ENCODE assay signal across 24 cellular contexts in genomic region chr7:141522657-141523342, GRCh38.
"Had no signal": no experiment of that assay in that cellular context is flagged by ENCODE, and none has a peak within 500 bp of the region (broad histone marks: within the 10 kb centered on the region; RNA-seq: fewer than 3 reads in every experiment).

No MANE protein-coding gene starts in this region.

- H3K36me3 ChIP-seq: breast epithelium, MG63, Peyer's patch, SJCRH30 had no signal

- H3K4me1 Mint-ChIP-seq: activated CD4-positive, alpha-beta T cell treated with anti-CD3 and anti-CD28 coated beads, Interleukin-2, amount 10 ng/mL, durations not matched to agents 7 days and 5 days; activated naive CD4-positive, alpha-beta T cell treated with anti-CD3 and anti-CD28 coated beads, Interleukin-2, amount 50 U/mL, for 24 hours had no signal

- H3K4me2 ChIP-seq: SK-N-SH had no signal

- H3K9me2 ChIP-seq: SK-N-SH had no signal

- H3K36me3 Mint-ChIP-seq: activated CD4-positive, alpha-beta memory T cell treated with anti-CD3 and anti-CD28 coated beads for 36 hours; activated naive CD4-positive, alpha-beta T cell treated with anti-CD3 and anti-CD28 coated beads, Interleukin-2, amount 50 U/mL, for 24 hours had no signal

- H3K27ac Mint-ChIP-seq: activated CD4-positive, alpha-beta memory T cell treated with anti-CD3 and anti-CD28 coated beads for 36 hours; activated CD4-positive, alpha-beta T cell treated with anti-CD3 and anti-CD28 coated beads, Interleukin-2, amount 10 ng/mL, durations not matched to agents 7 days and 5 days; activated naive CD4-positive, alpha-beta T cell treated with anti-CD3 and anti-CD28 coated beads, Interleukin-2, amount 50 U/mL, for 24 hours had no signal

- H3K27me3 ChIP-seq: breast epithelium, MG63, Peyer's patch had no signal

- H3K9me3 ChIP-seq: breast epithelium, MG63, Peyer's patch, SJCRH30, SK-N-SH had no signal

- H3K4me3 Mint-ChIP-seq: activated CD4-positive, alpha-beta memory T cell treated with anti-CD3 and anti-CD28 coated beads for 36 hours; activated CD4-positive, alpha-beta T cell treated with anti-CD3 and anti-CD28 coated beads, Interleukin-2, amount 10 ng/mL, durations not matched to agents 7 days and 5 days; activated naive CD4-positive, alpha-beta T cell treated with anti-CD3 and anti-CD28 coated beads, Interleukin-2, amount 50 U/mL, for 24 hours had no signal

- H3K9ac ChIP-seq: SK-N-SH had no signal

- H3K4me1 ChIP-seq: breast epithelium, Peyer's patch, SJCRH30 had no signal

- H3K27ac ChIP-seq: breast epithelium, Peyer's patch, RWPE1, SJCRH30, VCaP had no signal

- H3K4me3 ChIP-seq: breast epithelium, MG63, Peyer's patch, SJCRH30 had no signal

- DNase-seq: activated CD4-positive, alpha-beta memory T cell treated with anti-CD3 and anti-CD28 coated beads for 36 hours; activated CD4-positive, alpha-beta T cell treated with anti-CD3 and anti-CD28 coated beads, Interleukin-2, amount 10 ng/mL, durations not matched to agents 7 days and 5 days; activated CD4-positive, CD25-positive, alpha-beta regulatory T cell; activated CD8-positive, alpha-beta memory T cell treated with anti-CD3 and anti-CD28 coated beads for 24 hours; activated T-cell treated with anti-CD3 and anti-CD28 coated beads, Interleukin-2, amount 50 U/mL, for 48 hours; aorta; caudate nucleus; MG63; NCI-H1105; NCI-H1436; NCI-H1694 treated with DMSO at 0.1 percent for 48 hours; NCI-H2029 treated with DMSO at 0.1 percent for 48 hours; NCI-H510A treated with DMSO at 0.1 percent for 48 hours; NCI-H69; NK-92 treated with Interleukin-12 subunit alpha and Interleukin-12 subunit beta, amount 100 ng/mL, for 24 hours; Peyer's patch; Right ventricle myocardium superior; SJCRH30; SK-N-SH; T-helper 1 cell had no signal

- H3K9me3 Mint-ChIP-seq: activated CD4-positive, alpha-beta memory T cell treated with anti-CD3 and anti-CD28 coated beads for 36 hours; activated CD4-positive, alpha-beta T cell treated with anti-CD3 and anti-CD28 coated beads, Interleukin-2, amount 10 ng/mL, durations not matched to agents 7 days and 5 days; activated naive CD4-positive, alpha-beta T cell treated with anti-CD3 and anti-CD28 coated beads, Interleukin-2, amount 50 U/mL, for 24 hours had no signal
